In the genomic region with DNA sequence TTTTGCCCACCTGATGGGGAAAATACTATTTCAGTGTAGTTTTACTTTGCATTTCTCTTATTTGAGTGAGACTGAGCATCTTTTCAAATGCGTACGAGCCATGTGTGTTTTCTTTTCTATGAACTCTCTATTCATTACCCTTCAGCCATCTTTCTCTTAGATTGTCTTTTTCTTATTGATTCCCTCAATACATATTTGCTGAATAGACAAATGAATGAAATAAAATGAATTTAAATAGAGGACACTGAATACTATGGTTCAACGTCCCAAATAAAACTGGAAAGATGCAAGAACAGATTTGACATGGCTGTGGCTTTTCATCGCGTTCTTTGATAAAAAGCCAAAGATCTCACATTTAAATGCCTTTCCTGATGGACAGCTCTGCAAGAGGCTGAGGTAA, we compare ENCODE assay signal across 9 cellular contexts. TPM values are rescaled to one million over a fixed set of nuclear protein-coding genes. Genes with fewer than 3 reads are reported as not detected.
"Had no signal": no experiment of that assay in that cellular context is flagged by ENCODE, and none has a peak within 500 bp of the region (broad histone marks: within the 10 kb centered on the region; RNA-seq: fewer than 3 reads in every experiment).

No MANE protein-coding gene starts in this region.

- H3K4me3 ChIP-seq: GM12878 had no signal

- DNase-seq: GDM1, GF-D8 had no signal

- FAIRE-seq: G401.6, GM12878, GM12891, GM12892, GM18507, GM19239 had no signal

- ATAC-seq: GM12878 had no signal

RNA-seq across cellular contexts. Expression of a gene that starts 34.6 kb away (rescaled TPM):
- total RNA-seq: G401, GM12878 had no signal
- polyA plus RNA-seq: GM12878 had no signal
